ENCODE assay signal across 19 cellular contexts in the genomic region with DNA sequence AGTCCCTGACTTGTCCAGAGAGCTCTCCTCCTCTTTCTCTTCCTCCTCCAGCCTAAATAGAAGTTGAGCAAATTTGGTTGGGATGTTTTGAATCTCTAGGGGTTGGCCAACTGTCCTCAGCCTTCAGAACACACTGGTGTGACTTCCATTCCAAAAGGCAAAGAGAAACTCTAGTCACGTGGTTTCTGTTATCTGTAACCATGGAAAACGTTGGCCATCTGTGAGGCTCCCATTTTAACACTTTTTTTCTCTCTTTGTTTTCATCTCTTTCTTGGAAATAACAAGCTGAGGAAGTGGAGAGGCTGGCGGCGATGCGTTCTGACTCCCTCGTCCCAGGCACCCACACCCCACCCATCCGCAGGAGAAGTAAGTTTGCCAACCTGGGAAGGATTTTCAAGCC.
"Had no signal": no experiment of that assay in that cellular context is flagged by ENCODE, and none has a peak within 500 bp of the region (broad histone marks: within the 10 kb centered on the region; RNA-seq: fewer than 3 reads in every experiment).

No MANE protein-coding gene starts in this region.

- FAIRE-seq: colon had no signal

- ATAC-seq: lower lobe of right lung; stimulated activated effector memory CD8-positive, alpha-beta T cell treated with anti-CD3 and anti-CD28 coated beads, Interleukin-12 subunit alpha, Interleukin-12 subunit beta, amount 100 ng/mL, for 72 hours had no signal

- H3K4me3 Mint-ChIP-seq: activated B cell treated with CpG ODN at 0.5 μM for 24 hours; activated CD4-positive, alpha-beta memory T cell treated with anti-CD3 and anti-CD28 coated beads for 36 hours; activated naive CD8-positive, alpha-beta T cell treated with anti-CD3 and anti-CD28 coated beads for 36 hours; immature natural killer cell; mesothelial cell of epicardium; nephron progenitor cell; stimulated activated effector memory CD8-positive, alpha-beta T cell treated with anti-CD3 and anti-CD28 coated beads, Interleukin-12 subunit alpha, Interleukin-12 subunit beta, amount 100 ng/mL, for 72 hours had no signal

- H3K27ac ChIP-seq: lower lobe of right lung, sigmoid colon, tibial artery, vagina had no signal

- H3K9me3 ChIP-seq: lower lobe of right lung, sigmoid colon, tibial artery, vagina had no signal

- H3K4me1 ChIP-seq: lower lobe of right lung, sigmoid colon, vagina had no signal

- H3K36me3 Mint-ChIP-seq: activated CD4-positive, alpha-beta memory T cell treated with anti-CD3 and anti-CD28 coated beads for 36 hours; activated naive CD8-positive, alpha-beta T cell treated with anti-CD3 and anti-CD28 coated beads for 36 hours; immature natural killer cell; mesothelial cell of epicardium; stimulated activated effector memory CD8-positive, alpha-beta T cell treated with anti-CD3 and anti-CD28 coated beads, Interleukin-12 subunit alpha, Interleukin-12 subunit beta, amount 100 ng/mL, for 72 hours had no signal

- H3K9me3 Mint-ChIP-seq: activated B cell treated with CpG ODN at 0.5 μM for 24 hours; activated CD4-positive, alpha-beta memory T cell treated with anti-CD3 and anti-CD28 coated beads for 36 hours; activated naive CD8-positive, alpha-beta T cell treated with anti-CD3 and anti-CD28 coated beads for 36 hours; immature natural killer cell; mesothelial cell of epicardium; nephron progenitor cell; stimulated activated effector memory CD8-positive, alpha-beta T cell treated with anti-CD3 and anti-CD28 coated beads, Interleukin-12 subunit alpha, Interleukin-12 subunit beta, amount 100 ng/mL, for 72 hours had no signal

- H3K36me3 ChIP-seq: lower lobe of right lung, sigmoid colon, vagina had no signal

- H3K4me3 ChIP-seq: lower lobe of right lung, sigmoid colon, tibial artery, vagina had no signal

- H3K27me3 Mint-ChIP-seq: activated naive CD8-positive, alpha-beta T cell treated with anti-CD3 and anti-CD28 coated beads for 36 hours had no signal

- H3K4me1 Mint-ChIP-seq: activated B cell treated with CpG ODN at 0.5 μM for 24 hours; activated naive CD8-positive, alpha-beta T cell treated with anti-CD3 and anti-CD28 coated beads for 36 hours; immature natural killer cell; mesothelial cell of epicardium; stimulated activated effector memory CD8-positive, alpha-beta T cell treated with anti-CD3 and anti-CD28 coated beads, Interleukin-12 subunit alpha, Interleukin-12 subunit beta, amount 100 ng/mL, for 72 hours had no signal

- H3K27ac Mint-ChIP-seq: activated B cell treated with CpG ODN at 0.5 μM for 24 hours; activated CD4-positive, alpha-beta memory T cell treated with anti-CD3 and anti-CD28 coated beads for 36 hours; activated naive CD8-positive, alpha-beta T cell treated with anti-CD3 and anti-CD28 coated beads for 36 hours; immature natural killer cell; mesothelial cell of epicardium; nephron progenitor cell; stimulated activated effector memory CD8-positive, alpha-beta T cell treated with anti-CD3 and anti-CD28 coated beads, Interleukin-12 subunit alpha, Interleukin-12 subunit beta, amount 100 ng/mL, for 72 hours had no signal

- DNase-seq: activated B cell treated with CpG ODN at 0.5 μM for 24 hours; activated CD4-positive, alpha-beta memory T cell treated with anti-CD3 and anti-CD28 coated beads for 36 hours; activated CD4-positive, alpha-beta T cell treated with anti-CD3 and anti-CD28 coated beads for 4 hours; activated naive CD4-positive, alpha-beta T cell; activated naive CD8-positive, alpha-beta T cell treated with anti-CD3 and anti-CD28 coated beads for 36 hours; activated T-cell treated with anti-CD3 and anti-CD28 coated beads for 4 hours; amniotic stem cell; central memory CD4-positive, alpha-beta T cell; immature natural killer cell; lower lobe of right lung; nephron progenitor cell; sigmoid colon; stimulated activated CD4-positive, alpha-beta T cell treated with anti-CD3 and anti-CD28 coated beads, Interleukin-4, amount 100 ng/mL, for 24 hours; SW 1271; tibial artery had no signal

- H3K27me3 ChIP-seq: sigmoid colon, tibial artery, vagina had no signal
